ENCODE assay signal across 1 cellular context in the genomic region with DNA sequence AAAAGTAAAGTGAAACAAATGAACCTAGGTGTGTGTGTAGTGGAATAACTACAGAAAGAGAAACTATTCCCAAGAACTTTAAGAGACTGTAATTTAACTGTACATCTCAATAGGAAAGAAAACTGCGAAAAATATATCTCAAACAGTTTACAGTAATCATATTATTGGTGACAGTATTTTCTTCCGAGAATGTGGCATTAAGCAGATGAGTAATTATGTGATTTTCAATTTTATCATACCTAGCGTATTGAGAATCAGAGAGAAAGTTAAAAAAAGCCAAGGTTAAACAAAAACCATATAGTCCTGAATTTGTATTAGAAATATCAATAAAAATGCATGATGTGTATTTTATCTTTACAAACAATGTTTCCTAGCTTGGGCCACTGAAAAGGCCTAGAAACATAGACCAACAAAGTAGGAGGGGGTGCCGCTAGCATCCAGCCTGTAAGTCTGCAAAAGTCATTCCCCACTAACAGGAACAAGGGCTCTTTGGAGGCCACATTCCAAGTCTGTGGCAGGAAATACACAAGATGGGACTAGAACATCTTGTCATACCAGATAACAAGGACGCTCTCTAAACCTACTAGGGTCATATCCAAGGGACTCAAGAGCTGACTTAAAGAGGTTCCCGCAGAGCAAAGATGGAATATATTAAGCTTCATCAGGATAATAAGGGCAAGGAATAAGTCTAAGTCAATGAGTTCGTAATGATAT.
TF ChIP-seq lines count a peak whose summit lies in the region.

No MANE protein-coding gene starts in this region.

TF ChIP-seq in K562, 482 proteins besides CTCF, POLR2A, EP300 and RAD21 (continued from another document):
- TF ChIP-seq HOMEZ (CRISPR knock-in tag; IDR thresholded peaks at IDR 0.05) (no peak), ZNF3 (CRISPR knock-in tag; IDR thresholded peaks at IDR 0.05) (no peak), ATF1 (CRISPR knock-in tag; IDR thresholded peaks at IDR 0.05) (no peak), ATF1 (tag; IDR thresholded peaks at IDR 0.05) (no peak), FOS (IDR thresholded peaks at IDR 0.05; ENCODE audit: extremely low read depth, insufficient read length) (no peak), ZNF175 (CRISPR knock-in tag; IDR thresholded peaks at IDR 0.05; ENCODE audit: low read depth) (no peak), MTA2 (IDR thresholded peaks at IDR 0.05; ENCODE audit: low read depth) (no peak), PHF8 (IDR thresholded peaks at IDR 0.05; ENCODE audit: borderline replicate concordance, low read length) (no peak), PTRF (tag; IDR thresholded peaks at IDR 0.05) (no peak), ZNF444 (CRISPR knock-in tag; IDR thresholded peaks at IDR 0.05) (no peak), SIN3B (IDR thresholded peaks at IDR 0.05; ENCODE audit: low read depth) (no peak), TCF3 (CRISPR knock-in tag; IDR thresholded peaks at IDR 0.05) (peak; percentile 62), NEUROD1 (IDR thresholded peaks at IDR 0.05; ENCODE audit: borderline replicate concordance, low read depth, low read length, partially characterized antibody) (no peak), ILF3 (IDR thresholded peaks at IDR 0.05; ENCODE audit: borderline replicate concordance) (no peak), FOXM1 (IDR thresholded peaks at IDR 0.05; ENCODE audit: low read depth) (no peak), FOXM1 (CRISPR knock-in tag; IDR thresholded peaks at IDR 0.05; ENCODE audit: low read depth) (no peak), YY1 (IDR thresholded peaks at IDR 0.05; ENCODE audit: borderline replicate concordance in 1 of 3, control insufficient read depth in 1 of 3, extremely low read depth in 1 of 3, insufficient read depth in 3 of 3, insufficient read length in 1 of 3, insufficient replicate concordance in 2 of 3, low read depth in 1 of 3, low read length in 2 of 3) (no peak), RCOR1 (IDR thresholded peaks at IDR 0.05; ENCODE audit: borderline replicate concordance in 1 of 2, low read depth in 2 of 2, low read length in 2 of 2) (peak in 1 of 2 experiments; percentile 43; a peak in 1 of 4 replicates), SRF (CRISPR knock-in tag; IDR thresholded peaks at IDR 0.05) (no peak), STAG1 (CRISPR knock-in tag; IDR thresholded peaks at IDR 0.05; ENCODE audit: borderline replicate concordance) (no peak), CBFA2T2 (conservative IDR thresholded peaks at IDR 0.05) (no peak)
- TF ChIP-seq, protein P1, sequence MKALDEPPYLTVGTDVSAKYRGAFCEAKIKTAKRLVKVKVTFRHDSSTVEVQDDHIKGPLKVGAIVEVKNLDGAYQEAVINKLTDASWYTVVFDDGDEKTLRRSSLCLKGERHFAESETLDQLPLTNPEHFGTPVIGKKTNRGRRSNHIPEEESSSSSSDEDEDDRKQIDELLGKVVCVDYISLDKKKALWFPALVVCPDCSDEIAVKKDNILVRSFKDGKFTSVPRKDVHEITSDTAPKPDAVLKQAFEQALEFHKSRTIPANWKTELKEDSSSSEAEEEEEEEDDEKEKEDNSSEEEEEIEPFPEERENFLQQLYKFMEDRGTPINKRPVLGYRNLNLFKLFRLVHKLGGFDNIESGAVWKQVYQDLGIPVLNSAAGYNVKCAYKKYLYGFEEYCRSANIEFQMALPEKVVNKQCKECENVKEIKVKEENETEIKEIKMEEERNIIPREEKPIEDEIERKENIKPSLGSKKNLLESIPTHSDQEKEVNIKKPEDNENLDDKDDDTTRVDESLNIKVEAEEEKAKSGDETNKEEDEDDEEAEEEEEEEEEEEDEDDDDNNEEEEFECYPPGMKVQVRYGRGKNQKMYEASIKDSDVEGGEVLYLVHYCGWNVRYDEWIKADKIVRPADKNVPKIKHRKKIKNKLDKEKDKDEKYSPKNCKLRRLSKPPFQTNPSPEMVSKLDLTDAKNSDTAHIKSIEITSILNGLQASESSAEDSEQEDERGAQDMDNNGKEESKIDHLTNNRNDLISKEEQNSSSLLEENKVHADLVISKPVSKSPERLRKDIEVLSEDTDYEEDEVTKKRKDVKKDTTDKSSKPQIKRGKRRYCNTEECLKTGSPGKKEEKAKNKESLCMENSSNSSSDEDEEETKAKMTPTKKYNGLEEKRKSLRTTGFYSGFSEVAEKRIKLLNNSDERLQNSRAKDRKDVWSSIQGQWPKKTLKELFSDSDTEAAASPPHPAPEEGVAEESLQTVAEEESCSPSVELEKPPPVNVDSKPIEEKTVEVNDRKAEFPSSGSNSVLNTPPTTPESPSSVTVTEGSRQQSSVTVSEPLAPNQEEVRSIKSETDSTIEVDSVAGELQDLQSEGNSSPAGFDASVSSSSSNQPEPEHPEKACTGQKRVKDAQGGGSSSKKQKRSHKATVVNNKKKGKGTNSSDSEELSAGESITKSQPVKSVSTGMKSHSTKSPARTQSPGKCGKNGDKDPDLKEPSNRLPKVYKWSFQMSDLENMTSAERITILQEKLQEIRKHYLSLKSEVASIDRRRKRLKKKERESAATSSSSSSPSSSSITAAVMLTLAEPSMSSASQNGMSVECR (CRISPR knock-in tag; IDR thresholded peaks at IDR 0.05), result no peak
- TF ChIP-seq, protein P2, sequence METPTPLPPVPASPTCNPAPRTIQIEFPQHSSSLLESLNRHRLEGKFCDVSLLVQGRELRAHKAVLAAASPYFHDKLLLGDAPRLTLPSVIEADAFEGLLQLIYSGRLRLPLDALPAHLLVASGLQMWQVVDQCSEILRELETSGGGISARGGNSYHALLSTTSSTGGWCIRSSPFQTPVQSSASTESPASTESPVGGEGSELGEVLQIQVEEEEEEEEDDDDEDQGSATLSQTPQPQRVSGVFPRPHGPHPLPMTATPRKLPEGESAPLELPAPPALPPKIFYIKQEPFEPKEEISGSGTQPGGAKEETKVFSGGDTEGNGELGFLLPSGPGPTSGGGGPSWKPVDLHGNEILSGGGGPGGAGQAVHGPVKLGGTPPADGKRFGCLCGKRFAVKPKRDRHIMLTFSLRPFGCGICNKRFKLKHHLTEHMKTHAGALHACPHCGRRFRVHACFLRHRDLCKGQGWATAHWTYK (CRISPR knock-in tag; IDR thresholded peaks at IDR 0.05), result peak; percentile 51; the same call in 1 of the 2 replicates
- TF ChIP-seq, protein P3, sequence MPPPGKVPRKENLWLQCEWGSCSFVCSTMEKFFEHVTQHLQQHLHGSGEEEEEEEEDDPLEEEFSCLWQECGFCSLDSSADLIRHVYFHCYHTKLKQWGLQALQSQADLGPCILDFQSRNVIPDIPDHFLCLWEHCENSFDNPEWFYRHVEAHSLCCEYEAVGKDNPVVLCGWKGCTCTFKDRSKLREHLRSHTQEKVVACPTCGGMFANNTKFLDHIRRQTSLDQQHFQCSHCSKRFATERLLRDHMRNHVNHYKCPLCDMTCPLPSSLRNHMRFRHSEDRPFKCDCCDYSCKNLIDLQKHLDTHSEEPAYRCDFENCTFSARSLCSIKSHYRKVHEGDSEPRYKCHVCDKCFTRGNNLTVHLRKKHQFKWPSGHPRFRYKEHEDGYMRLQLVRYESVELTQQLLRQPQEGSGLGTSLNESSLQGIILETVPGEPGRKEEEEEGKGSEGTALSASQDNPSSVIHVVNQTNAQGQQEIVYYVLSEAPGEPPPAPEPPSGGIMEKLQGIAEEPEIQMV (tag; conservative IDR thresholded peaks at IDR 0.05; ENCODE audit: low read depth), result no peak
- TF ChIP-seq, protein P4, sequence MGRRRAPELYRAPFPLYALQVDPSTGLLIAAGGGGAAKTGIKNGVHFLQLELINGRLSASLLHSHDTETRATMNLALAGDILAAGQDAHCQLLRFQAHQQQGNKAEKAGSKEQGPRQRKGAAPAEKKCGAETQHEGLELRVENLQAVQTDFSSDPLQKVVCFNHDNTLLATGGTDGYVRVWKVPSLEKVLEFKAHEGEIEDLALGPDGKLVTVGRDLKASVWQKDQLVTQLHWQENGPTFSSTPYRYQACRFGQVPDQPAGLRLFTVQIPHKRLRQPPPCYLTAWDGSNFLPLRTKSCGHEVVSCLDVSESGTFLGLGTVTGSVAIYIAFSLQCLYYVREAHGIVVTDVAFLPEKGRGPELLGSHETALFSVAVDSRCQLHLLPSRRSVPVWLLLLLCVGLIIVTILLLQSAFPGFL (CRISPR knock-in tag; IDR thresholded peaks at IDR 0.05), result no peak
